20 cellular contexts compared by ENCODE assay signal in genomic region chrX:54866606-54867005, GRCh38. TPM values are rescaled to one million over a fixed set of nuclear protein-coding genes. Genes with fewer than 3 reads are reported as not detected.
DNase-seq lines count a peak whose midpoint lies in the region; ATAC-seq, FAIRE-seq and TF ChIP-seq lines count a peak whose summit lies in the region.
"Had no signal": no experiment of that assay in that cellular context is flagged by ENCODE, and none has a peak within 500 bp of the region (broad histone marks: within the 10 kb centered on the region; RNA-seq: fewer than 3 reads in every experiment).

No MANE protein-coding gene starts in this region.

- H3K4me1 ChIP-seq in A549 (no peaks in the 10 kb centered on the region), IMR-90 (ENCODE audit: control insufficient read depth, insufficient read depth, low read length) (no peaks in the 10 kb centered on the region), K562 (replicated peaks in 1 of 2; ENCODE audit: control insufficient read depth in 2 of 2, insufficient read depth in 2 of 2, low read length in 2 of 2) (no peaks in the 10 kb centered on the region), kidney (ENCODE audit: control insufficient read depth in 1 of 2, insufficient read depth in 1 of 2, low read depth in 1 of 2, low read length in 2 of 2) (no peaks in the 10 kb centered on the region)
- H3K4me1 ChIP-seq: Caco-2 had no signal

- POLR2A ChIA-PET in A549 (lab: Yijun Ruan, JAX), result no interaction called here
- POLR2A ChIA-PET in IMR-90 (lab: Charles Lee; ENCODE audit: unreplicated experiment), result no interaction called here
- POLR2A ChIA-PET in K562 (lab: Yijun Ruan, JAX), result no interaction called here

- TF ChIP-seq EP300 in A549 (IDR thresholded peaks at IDR 0.05) (no peak), K562 (IDR thresholded peaks at IDR 0.05; ENCODE audit: low read length) (no peak)

- H3K9me3 ChIP-seq in A549 (no peaks in the 10 kb centered on the region), IMR-90 (ENCODE audit: control insufficient read depth, insufficient read depth, low read length) (0 out of 2 replicates have a peak, but pooled peaks cover 2% of the 10 kb centered on the region), K562 (replicated peaks; ENCODE audit: control insufficient read depth, insufficient read depth, low read depth, low read length) (peaks cover 5% of the 10 kb centered on the region), kidney (ENCODE audit: control insufficient read depth in 1 of 2, low read length in 2 of 2) (no peaks in the 10 kb centered on the region)
- H3K9me3 ChIP-seq: Caco-2 had no signal

- H3K4me3 ChIP-seq in A549 (no peak overlapping the region), IMR-90 (ENCODE audit: insufficient read depth, low read depth, low read length) (no peak overlapping the region), K562 (no peak overlapping the region), kidney (ENCODE audit: low read length in 2 of 2) (no peak overlapping the region)
- H3K4me3 ChIP-seq: BLaER1 treated with 17β-estradiol and CSF1 and Interleukin-3, amounts not matched to agents 10 nM and 100 nM had no signal

- no peak for TF ChIP-seq POLR2A in A549 (IDR thresholded peaks at IDR 0.05; ENCODE audit: low read length)
- TF ChIP-seq POLR2A in IMR-90 (IDR thresholded peaks at IDR 0.05; ENCODE audit: low read depth, low read length), result no peak
- TF ChIP-seq POLR2A in K562 (conservative IDR thresholded peaks at IDR 0.05), result no peak

- no peak overlapping the region for H3K4me2 ChIP-seq in A549
- H3K4me2 ChIP-seq in IMR-90 (ENCODE audit: low read depth, low read length), result no peak overlapping the region
- no peak overlapping the region for H3K4me2 ChIP-seq in K562 (ENCODE audit: insufficient read depth, low read length)
- H3K4me2 ChIP-seq: BLaER1 treated with 17β-estradiol and CSF1 and Interleukin-3, amounts not matched to agents 10 nM and 100 nM had no signal

- in situ Hi-C loops in IMR-90 (cut with MboI; ENCODE audit: low sequenced_read_pairs), result no loop called here
- in situ Hi-C loops in K562 (cut with MboI), result no loop called here

- ATAC-seq in A549 (no peak), IMR-90 (ENCODE audit: low read depth) (no peak), K562 (no peak)
- ATAC-seq: CD8-positive, alpha-beta T cell had no signal

- H3K27me3 ChIP-seq in IMR-90 (ENCODE audit: control insufficient read depth, insufficient read depth, low read length), result no peaks in the 10 kb centered on the region; the same call in 1 of the 2 replicates
- H3K27me3 ChIP-seq in K562 (ENCODE audit: control insufficient read depth in 2 of 2, insufficient read depth in 2 of 2, low read length in 2 of 2), result no peaks in the 10 kb centered on the region

- no peak overlapping the region for H2BK15ac ChIP-seq in IMR-90 (ENCODE audit: low read depth, low read length)

- H3K36me3 ChIP-seq in IMR-90 (ENCODE audit: control insufficient read depth, insufficient read depth, low read length) (no peaks in the 10 kb centered on the region), K562 (ENCODE audit: control insufficient read depth, insufficient read depth, low read length) (no peaks in the 10 kb centered on the region), kidney (ENCODE audit: control insufficient read depth in 1 of 2, insufficient read depth in 2 of 2, low read length in 2 of 2) (no peaks in the 10 kb centered on the region)
- H3K36me3 ChIP-seq: BLaER1 treated with 17β-estradiol and CSF1 and Interleukin-3, amounts not matched to agents 10 nM and 100 nM had no signal

- intact Hi-C loops in IMR-90 (cut with micrococcal nuclease) (no loop called here), K562 (cut with micrococcal nuclease) (no loop called here), kidney (cut with DNase I) (no loop called here)

- no peak overlapping the region for H2AFZ ChIP-seq in IMR-90 (replicated peaks; ENCODE audit: low read length, poor library complexity)
- H2AFZ ChIP-seq in K562 (ENCODE audit: low read depth, low read length), result no peak overlapping the region

- H3K4ac ChIP-seq in IMR-90 (ENCODE audit: low read depth, low read length), result no peak overlapping the region

- no peak overlapping the region for H3K56ac ChIP-seq in IMR-90 (ENCODE audit: extremely low read depth, insufficient read depth, low read length)

- no peaks in the 10 kb centered on the region for H4K20me1 ChIP-seq in IMR-90 (ENCODE audit: insufficient read depth, low read length)
- no peaks in the 10 kb centered on the region for H4K20me1 ChIP-seq in K562 (replicated peaks; ENCODE audit: control insufficient read depth, insufficient read depth, low read length)
- H4K20me1 ChIP-seq: BLaER1 treated with 17β-estradiol and CSF1 and Interleukin-3, amounts not matched to agents 10 nM and 100 nM had no signal

- H3K14ac ChIP-seq in IMR-90 (replicated peaks; ENCODE audit: low read depth, low read length), result no peak overlapping the region

- no peak overlapping the region for H2AK9ac ChIP-seq in IMR-90 (replicated peaks; ENCODE audit: low read depth, low read length, poor library complexity)

- peak; percentile 81 for FAIRE-seq in A549 (lab: Jason Lieb, UNC)
- no peak for FAIRE-seq in K562 (lab: Jason Lieb, UNC)
- FAIRE-seq in kidney (lab: Jason Lieb, UNC), result peak; percentile 27
- FAIRE-seq: D721Med, GM12891, GM19239 had no signal

- 2% methylated on average over 2 of the region's 2 CpGs for WGBS in A549 (ENCODE audit: missing lambda C conversion rate)
- WGBS in IMR-90 (ENCODE audit: extremely low coverage in 2 of 2, insufficient read length in 1 of 2), 2 experiments, result no CpG with 5 or more reads among the region's 2 CpGs
- 0% methylated on average over 1 of the region's 2 CpGs for WGBS in K562 (ENCODE audit: insufficient coverage, low coverage, missing lambda C conversion rate)

- no peak overlapping the region for H3K23ac ChIP-seq in IMR-90 (ENCODE audit: low read depth, low read length)

- no peak overlapping the region for H4K91ac ChIP-seq in IMR-90 (ENCODE audit: insufficient read depth, low read depth, low read length)

- no peaks in the 10 kb centered on the region for H3K79me2 ChIP-seq in K562 (ENCODE audit: control insufficient read depth, insufficient read depth, low read length)

- no peaks in the 10 kb centered on the region for H3K79me1 ChIP-seq in IMR-90 (ENCODE audit: low read depth in 1 of 2, low read length in 2 of 2)

- H3K27ac ChIP-seq in A549, result no peak overlapping the region
- no peak overlapping the region for H3K27ac ChIP-seq in IMR-90 (ENCODE audit: insufficient read depth, low read length)
- no peak overlapping the region for H3K27ac ChIP-seq in K562 (ENCODE audit: extremely low read depth, low read depth, low read length)
- H3K27ac ChIP-seq in kidney (ENCODE audit: low read depth in 2 of 2, low read length in 2 of 2), result no peak overlapping the region
- H3K27ac ChIP-seq: BLaER1 treated with 17β-estradiol and CSF1 and Interleukin-3, amounts not matched to agents 10 nM and 100 nM; C4-2B had no signal

- TF ChIP-seq RAD21 in A549 (conservative IDR thresholded peaks at IDR 0.05 in 1 of 2, IDR thresholded peaks at IDR 0.05 in 1 of 2) (no peak), IMR-90 (IDR thresholded peaks at IDR 0.05; ENCODE audit: low read length) (no peak), K562 (CRISPR knock-in tag; conservative IDR thresholded peaks at IDR 0.05 in 1 of 2, IDR thresholded peaks at IDR 0.05 in 1 of 2) (no peak)

- H2BK5ac ChIP-seq in IMR-90 (ENCODE audit: low read depth, low read length, poor library complexity, severe bottlenecking), result no peak overlapping the region

- dilution Hi-C loops in IMR-90 (cut with HindIII; ENCODE audit: low sequenced_read_pairs, unreplicated experiment), result no loop called here

- H3K9me1 ChIP-seq in IMR-90 (ENCODE audit: insufficient read depth, low read length), result no peaks in the 10 kb centered on the region
- no peaks in the 10 kb centered on the region for H3K9me1 ChIP-seq in K562 (ENCODE audit: control insufficient read depth, insufficient read depth, low read length)

- no peak overlapping the region for H4K8ac ChIP-seq in IMR-90 (ENCODE audit: low read depth in 2 of 2, low read length in 2 of 2)

- no peak overlapping the region for H3K18ac ChIP-seq in IMR-90 (ENCODE audit: low read depth, low read length)

- TF ChIP-seq CTCF in A549 (IDR thresholded peaks at IDR 0.05), result no peak
- no peak for TF ChIP-seq CTCF in IMR-90 (conservative IDR thresholded peaks at IDR 0.05; ENCODE audit: low read depth, low read length)
- TF ChIP-seq CTCF in K562 (IDR thresholded peaks at IDR 0.05 in 2 of 3, conservative IDR thresholded peaks at IDR 0.05 in 1 of 3; ENCODE audit: insufficient read depth in 2 of 3, low read depth in 1 of 3, low read length in 3 of 3), result no peak
- TF ChIP-seq CTCF in kidney (IDR thresholded peaks at IDR 0.05; ENCODE audit: borderline replicate concordance, extremely low read depth, insufficient read depth), result no peak

- H2BK120ac ChIP-seq in IMR-90 (ENCODE audit: low read depth, low read length), result no peak overlapping the region

- no peak overlapping the region for H2AK5ac ChIP-seq in IMR-90 (ENCODE audit: low read depth, low read length)

- no peak overlapping the region for H2BK20ac ChIP-seq in IMR-90 (ENCODE audit: low read depth, low read length)

- H4K5ac ChIP-seq in IMR-90 (ENCODE audit: low read depth, low read length), result no peak overlapping the region

- CTCF ChIA-PET in A549 (lab: Yijun Ruan, JAX), result no interaction called here
- CTCF ChIA-PET in IMR-90 (lab: Yijun Ruan, JAX), result no interaction called here
- CTCF ChIA-PET in K562 (lab: Yijun Ruan, JAX; ENCODE audit: low intra/inter-chr PET ratio), result no interaction called here

- no TSS peak for BruUV-seq in IMR-90 (replicated peaks; lab: Mats Ljungman, UMichigan)
- no TSS peak for BruUV-seq in K562 (replicated peaks; lab: Mats Ljungman, UMichigan)

- no peak for DNase-seq in A549 (ENCODE audit: low read depth in 1 of 2, low spot score in 1 of 2)
- DNase-seq in IMR-90, result no peak
- DNase-seq in K562 (ENCODE audit: extremely low read depth in 1 of 4, low spot score in 3 of 4), result no peak
- no peak for DNase-seq in kidney
- DNase-seq in OCI-M1 (lab: John Stamatoyannopoulos, UW), result no peak
- no peak for DNase-seq in SHP77 (lab: John Stamatoyannopoulos, UW)
- DNase-seq in activated CD4-positive, alpha-beta T cell treated with anti-CD3 and anti-CD28 coated beads for 48 hours, result no peak
- DNase-seq: 8988T; AML-193; Caco-2; Calu3; CD4-positive, alpha-beta T cell; CD8-positive, alpha-beta T cell; DMS79 treated with DMSO at 0.1 percent for 48 hours; GF-D8 had no signal

- H3K9ac ChIP-seq in IMR-90 (ENCODE audit: low read depth, low read length), result no peak overlapping the region
- no peak overlapping the region for H3K9ac ChIP-seq in K562 (ENCODE audit: insufficient read depth in 1 of 2, low read depth in 2 of 2, low read length in 2 of 2)
- H3K9ac ChIP-seq in kidney (ENCODE audit: low read length in 2 of 2), result no peak overlapping the region
- H3K9ac ChIP-seq: BLaER1 treated with 17β-estradiol and CSF1 and Interleukin-3, amounts not matched to agents 10 nM and 100 nM had no signal

RNA-seq across cellular contexts. Expression of gene TRO, which starts 54.0 kb away (rescaled TPM):
- 1.4 and 1.7 TPM in 2 replicates for polyA plus RNA-seq in A549 (2011; rRNA removed)
- polyA plus RNA-seq in A549 (2012; cell fraction: cytosol; rRNA removed), result 0.41 and 0.53 TPM in 2 replicates
- 2.3 and 2.7 TPM in 2 replicates for polyA plus RNA-seq in A549 (2012; cell fraction: nucleus; rRNA removed)
- 1.1 to 1.4 TPM (median 1.3 TPM) in 3 replicates for polyA plus RNA-seq in A549 (2017; fragmentation: RNase III; extraction: RNeasy Plus Mini Kit Qiagen cat#74134 plus additional on column Dnase treatment)
- 1.4 and 2.5 TPM in 2 replicates for polyA minus RNA-seq in A549 (2011; rRNA and poly(A)+ RNA removed)
- total RNA-seq in IMR-90 (2012; rRNA removed), result 25.8 and 35.1 TPM in 2 replicates
- 46.3 and 54.2 TPM in 2 replicates for polyA plus RNA-seq in IMR-90 (2012; rRNA removed)
- 27.5 and 29.9 TPM in 2 replicates for polyA plus RNA-seq in IMR-90 (2012; cell fraction: cytosol; rRNA removed)
- polyA plus RNA-seq in IMR-90 (2012; cell fraction: nucleus; rRNA removed; ENCODE audit: low replicate concordance), result 238 and 339 TPM in 2 replicates
- 1.2 and 2.4 TPM in 2 replicates for total RNA-seq in K562 (2011; cell fraction: chromatin; rRNA removed; ENCODE audit: low replicate concordance)
- total RNA-seq in K562 (2011; cell fraction: nucleolus; rRNA removed), result 0.50 and 0.92 TPM in 2 replicates
- total RNA-seq in K562 (2011; cell fraction: nucleoplasm; rRNA removed), result 0.44 and 0.69 TPM in 2 replicates
- total RNA-seq in K562 (2014; rRNA removed), result 0.41 and 0.65 TPM in 2 replicates
- total RNA-seq in K562 (2014; rRNA removed; fragmentation: Illumina TruSeq; extraction: Trizol), result 0.33 and 0.45 TPM in 2 replicates
- total RNA-seq in K562 (2015; rRNA removed; fragmentation: Illumina TruSeq; extraction: Trizol), result 0.26 and 0.40 TPM in 2 replicates
- total RNA-seq in K562 (2021), result 0.74 and 1.7 TPM in 2 replicates
- 0.18 TPM in 2 replicates for polyA plus RNA-seq in K562 (2011; rRNA removed)
- polyA plus RNA-seq in K562 (2011; cell fraction: cytosol; rRNA removed), result 0.09 and 0.45 TPM in 2 replicates
- polyA plus RNA-seq in K562 (2011; cell fraction: nucleus; rRNA removed), result 0.62 and 1.5 TPM in 2 replicates
- polyA plus RNA-seq in K562 (2012), result 0.51 and 1.6 TPM in 2 replicates
- 0.73 and 1.3 TPM in 2 replicates for polyA plus RNA-seq in K562 (2014; fragmentation: Illumina TruSeq; extraction: Trizol)
- polyA plus RNA-seq in K562 (2014; fragmentation: Nextera tagmentation; extraction: Ambion mirVana), result 1 to 10 TPM in 1 of 2 experiments, under 1 TPM in 1; 0.38 to 1.1 TPM
- polyA plus RNA-seq in K562 (2014; rRNA removed), result 0.63 and 0.93 TPM in 2 replicates
- 0.04 TPM in 1 of 2 replicates, not detected in the other for polyA minus RNA-seq in K562 (2011; rRNA and poly(A)+ RNA removed)
- polyA minus RNA-seq in K562 (2011; cell fraction: cytosol; rRNA and poly(A)+ RNA removed), result not detected in 2 replicates
- polyA minus RNA-seq in K562 (2011; cell fraction: nucleus; rRNA and poly(A)+ RNA removed), result 0.11 TPM in 1 of 2 replicates, not detected in the other
- 11.6 TPM for total RNA-seq in kidney
- polyA plus RNA-seq in kidney (ENCODE audit: insufficient read depth, low read depth, low replicate concordance), result 17.0 TPM
- total RNA-seq: Caco-2, Calu3 had no signal

RNA-seq across cellular contexts. Expression of gene MAGED2, which starts 59.1 kb away (rescaled TPM):
- polyA plus RNA-seq in A549 (2011; rRNA removed), result 79.9 and 87.6 TPM in 2 replicates
- 41.7 and 47.9 TPM in 2 replicates for polyA plus RNA-seq in A549 (2012; cell fraction: cytosol; rRNA removed)
- polyA plus RNA-seq in A549 (2012; cell fraction: nucleus; rRNA removed), result 76.6 and 96.7 TPM in 2 replicates
- 87.7 to 127 TPM (median 109 TPM) in 3 replicates for polyA plus RNA-seq in A549 (2017; fragmentation: RNase III; extraction: RNeasy Plus Mini Kit Qiagen cat#74134 plus additional on column Dnase treatment)
- polyA minus RNA-seq in A549 (2011; rRNA and poly(A)+ RNA removed), result 35.7 and 39.0 TPM in 2 replicates
- total RNA-seq in IMR-90 (2012; rRNA removed), result 279 and 341 TPM in 2 replicates
- 268 and 301 TPM in 2 replicates for polyA plus RNA-seq in IMR-90 (2012; rRNA removed)
- polyA plus RNA-seq in IMR-90 (2012; cell fraction: cytosol; rRNA removed), result 245 and 256 TPM in 2 replicates
- polyA plus RNA-seq in IMR-90 (2012; cell fraction: nucleus; rRNA removed; ENCODE audit: low replicate concordance), result 469 and 544 TPM in 2 replicates
- 68.0 and 100 TPM in 2 replicates for total RNA-seq in K562 (2011; cell fraction: chromatin; rRNA removed; ENCODE audit: low replicate concordance)
- total RNA-seq in K562 (2011; cell fraction: nucleolus; rRNA removed), result 50.7 and 62.2 TPM in 2 replicates
- total RNA-seq in K562 (2011; cell fraction: nucleoplasm; rRNA removed), result 53.1 and 54.0 TPM in 2 replicates
- total RNA-seq in K562 (2014; rRNA removed), result 23.1 and 25.3 TPM in 2 replicates
- total RNA-seq in K562 (2014; rRNA removed; fragmentation: Illumina TruSeq; extraction: Trizol), result 16.7 and 19.7 TPM in 2 replicates
- total RNA-seq in K562 (2015; rRNA removed; fragmentation: Illumina TruSeq; extraction: Trizol), result 23.1 and 23.4 TPM in 2 replicates
- total RNA-seq in K562 (2021), result 21.9 and 22.4 TPM in 2 replicates
- 49.1 and 69.3 TPM in 2 replicates for polyA plus RNA-seq in K562 (2011; rRNA removed)
- polyA plus RNA-seq in K562 (2011; cell fraction: cytosol; rRNA removed), result 30.2 and 48.9 TPM in 2 replicates
- polyA plus RNA-seq in K562 (2011; cell fraction: nucleus; rRNA removed), result 97.2 and 172 TPM in 2 replicates
- polyA plus RNA-seq in K562 (2012), result 27.1 and 58.5 TPM in 2 replicates
- 31.3 and 36.1 TPM in 2 replicates for polyA plus RNA-seq in K562 (2014; fragmentation: Illumina TruSeq; extraction: Trizol)
- polyA plus RNA-seq in K562 (2014; fragmentation: Nextera tagmentation; extraction: Ambion mirVana), result 10 to 100 TPM; 22.8 to 45.9 TPM
- 33.0 and 36.1 TPM in 2 replicates for polyA plus RNA-seq in K562 (2014; rRNA removed)
- 20.8 and 25.7 TPM in 2 replicates for polyA minus RNA-seq in K562 (2011; rRNA and poly(A)+ RNA removed)
- polyA minus RNA-seq in K562 (2011; cell fraction: cytosol; rRNA and poly(A)+ RNA removed), result 9.4 and 13.5 TPM in 2 replicates
- 14.5 and 40.5 TPM in 2 replicates for polyA minus RNA-seq in K562 (2011; cell fraction: nucleus; rRNA and poly(A)+ RNA removed)
- 185 TPM for total RNA-seq in kidney
- 285 TPM for polyA plus RNA-seq in kidney (ENCODE audit: insufficient read depth, low read depth, low replicate concordance)

Comparison
In these comparisons a context has a peak if more than half of its experiments do, and no peak if none do; other contexts are left out.
1. Of the 35 proteins assayed by ChIP-seq in both K562 and A549: peak only in K562: none; only in A549: none; in both: MAFK; in neither: 34.